Comparison of ENCODE assay signal across 8 cellular contexts in the genomic region with DNA sequence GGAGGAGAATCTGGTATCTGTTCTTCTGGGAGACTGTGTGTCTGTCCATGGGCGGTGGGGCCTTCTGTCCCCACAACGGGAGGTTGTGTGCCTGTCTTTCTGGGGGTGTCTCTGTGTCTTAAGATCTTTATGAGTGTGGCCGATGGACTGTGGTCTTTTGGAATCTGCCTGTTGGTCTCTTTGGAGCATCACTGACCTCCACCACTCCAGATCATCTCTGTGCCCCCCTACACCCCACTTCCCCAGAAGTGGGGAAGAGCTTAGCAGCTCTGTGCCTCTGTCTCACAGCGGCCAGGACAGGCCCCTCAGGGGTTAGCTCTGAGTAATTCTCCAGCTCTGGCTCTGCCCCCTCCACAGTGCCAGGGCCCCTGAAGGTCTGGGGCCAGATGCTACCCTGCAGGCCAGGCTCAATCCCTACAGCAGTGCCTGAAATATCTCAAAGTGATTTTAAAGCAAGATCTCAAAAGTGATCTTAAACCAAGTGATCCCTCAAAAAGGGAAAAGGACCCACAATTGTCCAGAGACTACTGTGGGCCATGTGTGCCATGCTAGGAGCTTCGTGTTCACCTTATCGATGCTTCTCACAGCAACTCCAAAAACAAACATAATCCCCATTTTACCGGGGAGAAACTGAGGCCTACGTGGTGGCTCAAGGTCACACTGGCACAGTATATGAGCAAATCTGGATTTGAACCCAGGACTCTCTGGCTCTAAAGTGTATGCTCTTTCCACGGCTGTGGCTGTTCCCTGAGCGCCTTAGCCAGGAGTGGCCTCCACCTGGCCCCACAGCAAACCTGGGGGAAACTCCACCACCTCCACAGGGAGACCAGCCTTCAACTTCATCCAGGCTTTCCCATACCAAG. TPM values are rescaled to one million over a fixed set of nuclear protein-coding genes. Genes with fewer than 3 reads are reported as not detected.
DNase-seq lines count a peak whose midpoint lies in the region; ATAC-seq and TF ChIP-seq lines count a peak whose summit lies in the region.

No MANE protein-coding gene starts in this region.

- no peak overlapping the region for H3K4me3 ChIP-seq in CD4-positive, CD25-positive, alpha-beta regulatory T cell (ENCODE audit: low read depth, low read length)
- peak overlapping the region; percentile 44 for H3K4me3 ChIP-seq in OCI-LY1 (ENCODE audit: low read depth, low read length, poor library complexity, severe bottlenecking)

- no peaks in the 10 kb centered on the region for H3K9me3 ChIP-seq in CD4-positive, CD25-positive, alpha-beta regulatory T cell (ENCODE audit: control insufficient read depth in 2 of 2, low read length in 2 of 2)
- no peaks in the 10 kb centered on the region for H3K9me3 ChIP-seq in OCI-LY1 (ENCODE audit: low read length)

- peaks cover 10% of the 10 kb centered on the region for H3K27me3 Mint-ChIP-seq in CD4-positive, CD25-positive, alpha-beta regulatory T cell
- H3K27me3 Mint-ChIP-seq in endothelial cell (ENCODE audit: unreplicated experiment) (peaks cover 11% of the 10 kb centered on the region), osteocyte (ENCODE audit: unreplicated experiment) (no peaks in the 10 kb centered on the region)

- H3K27ac Mint-ChIP-seq in CD4-positive, CD25-positive, alpha-beta regulatory T cell, result peak overlapping the region in 2 of 3 donors; percentile 38 to 59
- no peak overlapping the region for H3K27ac Mint-ChIP-seq in endothelial cell (ENCODE audit: unreplicated experiment)
- peak overlapping the region; percentile 97 for H3K27ac Mint-ChIP-seq in osteocyte (ENCODE audit: unreplicated experiment)

- H4K20me1 ChIP-seq in OCI-LY1 (ENCODE audit: insufficient read depth, low read length), result no peaks in the 10 kb centered on the region

- H3K4me1 Mint-ChIP-seq in CD4-positive, CD25-positive, alpha-beta regulatory T cell, result peaks cover 5 to 23% (median 13%) of the 10 kb centered on the region in 4 donors
- H3K4me1 Mint-ChIP-seq in endothelial cell (ENCODE audit: unreplicated experiment) (peaks cover 13% of the 10 kb centered on the region), osteocyte (ENCODE audit: unreplicated experiment) (peaks cover 75% of the 10 kb centered on the region)

- ATAC-seq in CD4-positive, CD25-positive, alpha-beta regulatory T cell (ENCODE audit: low read depth in 2 of 2), result no peak
- no peak for ATAC-seq in HG03095 (IDR thresholded peaks at IDR 0.05; ENCODE audit: unreplicated experiment)
- ATAC-seq in HG03342 (IDR thresholded peaks at IDR 0.05; ENCODE audit: unreplicated experiment), result no peak

- H3K9ac ChIP-seq in OCI-LY1 (ENCODE audit: low read length), result peak overlapping the region; percentile 33; the same call in 1 of the 2 replicates

- no peaks in the 10 kb centered on the region for H3F3A ChIP-seq in OCI-LY1 (ENCODE audit: insufficient read depth, low read length)

- no peak for TF ChIP-seq CTCF in OCI-LY1 (IDR thresholded peaks at IDR 0.05; ENCODE audit: low read length)
- TF ChIP-seq CTCF in endothelial cell (IDR thresholded peaks at IDR 0.05; ENCODE audit: unreplicated experiment), result no peak
- TF ChIP-seq CTCF in osteocyte (IDR thresholded peaks at IDR 0.05), result no peak

- no peak for DNase-seq in CD4-positive, CD25-positive, alpha-beta regulatory T cell
- no peak for DNase-seq in endothelial cell (ENCODE audit: low spot score)
- no peak for DNase-seq in osteocyte (ENCODE audit: extremely low spot score, unreplicated experiment)
- DNase-seq in NK-92 (lab: John Stamatoyannopoulos, UW; ENCODE audit: unreplicated experiment), result no peak
- DNase-seq in NCI-H1436 (lab: John Stamatoyannopoulos, UW), result no peak

- peak overlapping the region; percentile 66 for H3K4me2 ChIP-seq in OCI-LY1 (ENCODE audit: low read length)

- H3K4me3 Mint-ChIP-seq in CD4-positive, CD25-positive, alpha-beta regulatory T cell, result peak overlapping the region; percentile 5 to 82 (median 74)
- H3K4me3 Mint-ChIP-seq in endothelial cell (ENCODE audit: unreplicated experiment), result peak overlapping the region; percentile 66
- peak overlapping the region; percentile 41 for H3K4me3 Mint-ChIP-seq in osteocyte (ENCODE audit: unreplicated experiment)

- no peaks in the 10 kb centered on the region for H3K36me3 Mint-ChIP-seq in CD4-positive, CD25-positive, alpha-beta regulatory T cell
- H3K36me3 Mint-ChIP-seq in endothelial cell (ENCODE audit: low read depth, unreplicated experiment), result no peaks in the 10 kb centered on the region
- no peaks in the 10 kb centered on the region for H3K36me3 Mint-ChIP-seq in osteocyte (ENCODE audit: unreplicated experiment)

- no peaks in the 10 kb centered on the region for H3K79me2 ChIP-seq in OCI-LY1 (ENCODE audit: insufficient read depth, low read length)

- peaks cover 9% of the 10 kb centered on the region for H3K4me1 ChIP-seq in CD4-positive, CD25-positive, alpha-beta regulatory T cell (ENCODE audit: control insufficient read depth, insufficient read depth, low read length, poor library complexity, severe bottlenecking)
- peaks cover 15% of the 10 kb centered on the region for H3K4me1 ChIP-seq in OCI-LY1 (ENCODE audit: insufficient read depth, low read length, severe bottlenecking)

- H3K36me3 ChIP-seq in CD4-positive, CD25-positive, alpha-beta regulatory T cell (ENCODE audit: control insufficient read depth, insufficient read depth, low read length), result no peaks in the 10 kb centered on the region
- no peaks in the 10 kb centered on the region for H3K36me3 ChIP-seq in OCI-LY1 (ENCODE audit: insufficient read depth, low read length)

- no peak overlapping the region for H2AFZ ChIP-seq in OCI-LY1 (ENCODE audit: low read length)

- H3K27me3 ChIP-seq in CD4-positive, CD25-positive, alpha-beta regulatory T cell (ENCODE audit: control insufficient read depth, insufficient read depth, low read length), result no peaks in the 10 kb centered on the region
- peaks cover 6% of the 10 kb centered on the region; the same call in 1 of the 2 replicates for H3K27me3 ChIP-seq in OCI-LY1 (ENCODE audit: insufficient read depth, low read length)

- H3K9me3 Mint-ChIP-seq in CD4-positive, CD25-positive, alpha-beta regulatory T cell, result peaks cover 0 to 1% (median 0%) of the 10 kb centered on the region in 7 donors
- H3K9me3 Mint-ChIP-seq in endothelial cell (ENCODE audit: unreplicated experiment), result no peaks in the 10 kb centered on the region
- H3K9me3 Mint-ChIP-seq in osteocyte (ENCODE audit: unreplicated experiment), result no peaks in the 10 kb centered on the region

- H3K27ac ChIP-seq in CD4-positive, CD25-positive, alpha-beta regulatory T cell (ENCODE audit: insufficient read depth, low read length, poor library complexity, severe bottlenecking), result no peak overlapping the region
- H3K27ac ChIP-seq in OCI-LY1 (ENCODE audit: low read depth, low read length, poor library complexity, severe bottlenecking), result no peak overlapping the region

- H3K9me2 ChIP-seq in OCI-LY1 (ENCODE audit: low read depth, low read length), result no peaks in the 10 kb centered on the region

RNA-seq across cellular contexts. Expression of a gene that starts 26.0 kb away (rescaled TPM):
- total RNA-seq in CD4-positive, CD25-positive, alpha-beta regulatory T cell, result not detected
- not detected for polyA plus RNA-seq in CD4-positive, CD25-positive, alpha-beta regulatory T cell
- not detected for total RNA-seq in endothelial cell (ENCODE audit: unreplicated experiment)
- total RNA-seq in osteocyte, result not detected in 2 replicates

RNA-seq across cellular contexts. Expression of a gene that starts 30.1 kb away (rescaled TPM):
- not detected for total RNA-seq in CD4-positive, CD25-positive, alpha-beta regulatory T cell
- polyA plus RNA-seq in CD4-positive, CD25-positive, alpha-beta regulatory T cell, result under 1 TPM in 2 of 4 donors, not detected in 2; 0.13 to 0.73 TPM
- total RNA-seq in endothelial cell (ENCODE audit: unreplicated experiment) (194 TPM), osteocyte (18.6 and 19.8 TPM in 2 replicates)

RNA-seq across cellular contexts. Expression of a gene that starts 40.7 kb away (rescaled TPM):
- total RNA-seq in CD4-positive, CD25-positive, alpha-beta regulatory T cell, result not detected
- polyA plus RNA-seq in CD4-positive, CD25-positive, alpha-beta regulatory T cell, result not detected
- not detected for total RNA-seq in endothelial cell (ENCODE audit: unreplicated experiment)
- total RNA-seq in osteocyte, result not detected in 2 replicates

Comparison
In these comparisons a context has a peak if more than half of its experiments do, and no peak if none do; other contexts are left out.
1. RNA of a gene that starts 30.1 kb away (total RNA-seq): 194 TPM in endothelial cell (single experiment) and 18.6 to 19.8 TPM in osteocyte; not detected in CD4-positive, CD25-positive, alpha-beta regulatory T cell (single experiment); every median in the first group is over 10 times any median in the second.
2. Peak in every context shown above with its lines, with median percentiles within 50 percentile points of each other: H3K4me3 Mint-ChIP-seq.